Comparison of ENCODE assay signal across 2 cellular contexts in the genomic region with DNA sequence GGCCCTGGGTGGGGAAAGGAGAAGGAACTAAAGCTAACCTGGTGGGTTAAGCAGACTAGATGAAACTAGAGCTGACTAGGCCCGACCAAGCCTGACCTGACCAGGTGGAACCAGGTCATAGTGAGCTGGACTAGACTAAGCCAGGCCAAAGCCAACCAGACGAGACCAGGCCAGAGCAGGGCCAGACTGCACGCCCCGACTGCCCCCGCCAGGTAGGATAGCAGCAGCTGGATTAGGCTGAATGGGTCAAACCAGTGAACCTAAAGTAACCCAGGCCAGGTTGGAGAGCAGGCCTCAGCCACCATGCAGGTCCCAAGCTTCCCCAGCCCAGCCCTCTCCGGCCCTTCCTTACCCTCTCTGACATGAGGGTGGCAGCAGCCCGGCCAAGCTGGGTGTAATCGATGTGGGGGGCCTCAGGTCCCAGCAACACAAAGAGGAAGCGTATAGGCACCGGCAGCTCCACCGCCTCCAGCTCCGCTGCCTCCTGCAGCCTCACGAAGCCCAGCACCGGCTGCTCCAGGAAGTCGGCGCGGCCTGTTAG.
TF ChIP-seq lines count a peak whose summit lies in the region.

No MANE protein-coding gene starts in this region.

TF ChIP-seq in HCT116, 20 proteins besides CTCF, POLR2A, EP300 and RAD21 (continued from another document):
- TF ChIP-seq YY1 (IDR thresholded peaks at IDR 0.05; ENCODE audit: extremely low read depth, insufficient replicate concordance, low read depth, low read length) (no peak), SRF (IDR thresholded peaks at IDR 0.05; ENCODE audit: low read depth) (no peak), CBX3 (IDR thresholded peaks at IDR 0.05; ENCODE audit: low read depth) (no peak), EGR1 (IDR thresholded peaks at IDR 0.05; ENCODE audit: low read depth) (no peak), EZH2phosphoT487 (IDR thresholded peaks at IDR 0.05; ENCODE audit: borderline replicate concordance) (no peak), TCF7L2 (IDR thresholded peaks at IDR 0.05; ENCODE audit: borderline replicate concordance, extremely low read depth, insufficient read depth, insufficient read length) (no peak), CEBPB (IDR thresholded peaks at IDR 0.05; ENCODE audit: low read depth) (no peak)

TF ChIP-seq in WTC11, 78 proteins besides CTCF, POLR2A, EP300 and RAD21 (continued from another document):
- TF ChIP-seq, protein P1, sequence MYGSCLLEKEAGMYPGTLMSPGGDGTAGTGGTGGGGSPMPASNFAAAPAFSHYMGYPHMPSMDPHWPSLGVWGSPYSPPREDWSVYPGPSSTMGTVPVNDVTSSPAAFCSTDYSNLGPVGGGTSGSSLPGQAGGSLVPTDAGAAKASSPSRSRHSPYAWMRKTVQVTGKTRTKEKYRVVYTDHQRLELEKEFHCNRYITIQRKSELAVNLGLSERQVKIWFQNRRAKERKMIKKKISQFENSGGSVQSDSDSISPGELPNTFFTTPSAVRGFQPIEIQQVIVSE (CRISPR knock-in tag; IDR thresholded peaks at IDR 0.05; ENCODE audit: borderline replicate concordance) = no peak
